In genomic region chr5:6158974-6159863, GRCh38 we compare ENCODE assay signal across 10 cellular contexts.
A peak's percentile ranks its signal among the peaks of the same experiment; 100 is the strongest.
DNase-seq lines count a peak whose midpoint lies in the region; ATAC-seq, FAIRE-seq and TF ChIP-seq lines count a peak whose summit lies in the region.
"Had no signal": no experiment of that assay in that cellular context is flagged by ENCODE, and none has a peak within 500 bp of the region (broad histone marks: within the 10 kb centered on the region; RNA-seq: fewer than 3 reads in every experiment).

No MANE protein-coding gene starts in this region.

- peak; percentile 73 for DNase-seq in AG09319 (ENCODE audit: extremely low read depth, low read depth)
- DNase-seq in LoVo (ENCODE audit: low spot score) = peak; percentile 4
- DNase-seq in NCI-H2196 treated with DMSO at 0.1 percent for 48 hours (lab: John Stamatoyannopoulos, UW; ENCODE audit: unreplicated experiment) = no peak
- DNase-seq in stimulated activated CD4-positive, alpha-beta T cell treated with anti-CD3 and anti-CD28 coated beads, Interleukin-12 subunit alpha, Interleukin-12 subunit beta, amount 100 ng/mL, for 4 hours = no peak
- DNase-seq in retina = no peak
- DNase-seq: CD4-positive, alpha-beta memory T cell; T-helper 2 cell had no signal

- TF ChIP-seq CTCF in AG09319 (IDR thresholded peaks at IDR 0.05; ENCODE audit: low read depth, low read length) = no peak

- no peak for ATAC-seq in HG02970 (IDR thresholded peaks at IDR 0.05; ENCODE audit: low FRiP score, unreplicated experiment)

- H3K27ac ChIP-seq in angular gyrus (ENCODE audit: low read depth, low read length) = peak overlapping the region; percentile 50

- peak; percentile 77 for FAIRE-seq in islet of Langerhans (lab: Jason Lieb, UNC)

Comparison
In these comparisons a context has a peak if more than half of its experiments do, and no peak if none do; other contexts are left out.
1. DNase-seq: peak in AG09319 (single experiment) and LoVo (single experiment); none in NCI-H2196 treated with DMSO at 0.1 percent for 48 hours (single experiment), stimulated activated CD4-positive, alpha-beta T cell treated with anti-CD3 and anti-CD28 coated beads, Interleukin-12 subunit alpha, Interleukin-12 subunit beta, amount 100 ng/mL, for 4 hours (single experiment) and retina (single experiment).